In the genomic region with DNA sequence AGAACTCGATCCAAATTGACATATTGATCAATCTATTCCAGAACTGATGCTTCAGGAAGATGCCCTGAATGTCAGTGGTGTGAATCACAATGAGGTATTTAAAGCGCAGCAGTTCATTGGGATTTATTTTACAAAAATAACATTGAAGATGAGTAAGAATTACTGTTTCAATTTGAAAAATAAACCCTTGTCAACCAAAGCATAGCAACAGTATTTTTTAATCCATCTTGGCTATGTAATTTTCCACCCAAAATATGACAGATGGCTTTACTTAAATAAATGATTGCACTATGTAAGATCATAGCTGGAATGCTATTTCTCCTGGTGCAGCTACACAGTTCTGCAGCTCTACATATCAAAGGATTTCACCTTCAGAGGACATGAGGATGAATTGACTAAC, we compare ENCODE assay signal across 18 cellular contexts.
"Had no signal": no experiment of that assay in that cellular context is flagged by ENCODE, and none has a peak within 500 bp of the region (broad histone marks: within the 10 kb centered on the region; RNA-seq: fewer than 3 reads in every experiment).

No MANE protein-coding gene starts in this region.

- H3K4me3 ChIP-seq: ascending aorta, coronary artery, neural progenitor cell, pancreas, stomach, tibial artery had no signal

- H3K27ac ChIP-seq: ascending aorta, coronary artery, neural progenitor cell, pancreas, stomach, tibial artery had no signal

- DNase-seq: activated CD4-positive, alpha-beta T cell treated with anti-CD3 and anti-CD28 coated beads, Interleukin-2, amount 50 U/mL, for 4 hours; activated CD4-positive, CD25-positive, alpha-beta regulatory T cell treated with anti-CD3 and anti-CD28 coated beads, Interleukin-2, amount 50 U/mL, for 72 hours; activated effector memory CD4-positive, alpha-beta T cell treated with anti-CD3 and anti-CD28 coated beads, Interleukin-2, amount 50 U/mL, for 16 hours; activated naive CD8-positive, alpha-beta T cell treated with anti-CD3 and anti-CD28 coated beads for 36 hours; activated T-cell treated with anti-CD3 and anti-CD28 coated beads, Interleukin-2, amount 50 U/mL, for 24 hours; caudate nucleus; effector memory CD8-positive, alpha-beta T cell; foreskin melanocyte; pancreas; retina; SIG-M5; stimulated activated CD4-positive, alpha-beta T cell treated with anti-CD3 and anti-CD28 coated beads, Interleukin-15, amount 100 ng/mL, for 24 hours; stimulated activated CD4-positive, alpha-beta T cell treated with anti-CD3 and anti-CD28 coated beads, Interleukin-4, amount 100 ng/mL, for 4 hours; stomach; tibial artery had no signal

- H3K9me3 ChIP-seq: ascending aorta, pancreas, stomach, tibial artery had no signal

- H2AFZ ChIP-seq: neural progenitor cell had no signal

- H3K36me3 ChIP-seq: ascending aorta, neural progenitor cell, pancreas, stomach, tibial artery had no signal

- H3K27me3 ChIP-seq: ascending aorta, neural progenitor cell, pancreas, stomach, tibial artery had no signal

- H3K4me1 ChIP-seq: neural progenitor cell, pancreas, stomach had no signal
